In genomic region chr3:3923619-3924018, GRCh38 we compare ENCODE assay signal across 34 cellular contexts.
"Had no signal": no experiment of that assay in that cellular context is flagged by ENCODE, and none has a peak within 500 bp of the region (broad histone marks: within the 10 kb centered on the region; RNA-seq: fewer than 3 reads in every experiment).

No MANE protein-coding gene starts in this region.

- H3K27ac Mint-ChIP-seq: T-cell had no signal

- H3K36me3 Mint-ChIP-seq: T-cell had no signal

- FAIRE-seq: RCC 7860 had no signal

- DNase-seq: Kasumi-1; KG1; MG63; NCI-H1048; NCI-H1092 treated with DMSO at 0.1 percent for 48 hours; NCI-H1105 treated with DMSO at 0.1 percent for 48 hours; NCI-H1417; NCI-H1436; NCI-H146; NCI-H1694; NCI-H187; NCI-H1930; NCI-H2029 treated with DMSO at 0.1 percent for 48 hours; NCI-H2081 treated with DMSO at 0.1 percent for 48 hours; NCI-H2171 treated with DMSO at 0.1 percent for 48 hours; NCI-H2227 treated with DMSO at 0.1 percent for 48 hours; NCI-H345; NCI-H446; NCI-H510A treated with DMSO at 0.1 percent for 48 hours; NCI-H524 treated with DMSO at 0.1 percent for 48 hours; NCI-H526 treated with DMSO at 0.1 percent for 48 hours; NCI-H774; NK-92 treated with Interleukin-12 subunit alpha and Interleukin-12 subunit beta, amount 100 ng/mL, for 24 hours; PC-9; SHP77; SIG-M5; SJCRH30; T-cell had no signal

- H3K36me3 ChIP-seq: MG63, SJCRH30 had no signal

- H3K27me3 ChIP-seq: MG63, SJCRH30 had no signal

- H3K4me2 ChIP-seq: PC-9 had no signal

- H2AFZ ChIP-seq: PC-9 had no signal

- H3K27me3 Mint-ChIP-seq: T-cell had no signal

- H3K4me3 Mint-ChIP-seq: T-cell had no signal

- H3K4me3 ChIP-seq: MG63, PC-9, SJCRH30, SK-N-MC had no signal

- H3K9me3 ChIP-seq: MG63, SJCRH30 had no signal

- H3K27ac ChIP-seq: PC-9, RWPE1, SJCRH30, SK-N-MC had no signal

- ATAC-seq: Panc1, Right ventricle myocardium inferior, SK-N-SH treated with all-trans-retinoic acid at 6 μM for 48 hours, T-cell had no signal

- H3K4me1 ChIP-seq: SJCRH30 had no signal
